25 cellular contexts compared by ENCODE assay signal in genomic region chr5:140232731-140233130, GRCh38. TPM values are rescaled to one million over a fixed set of nuclear protein-coding genes. Genes with fewer than 3 reads are reported as not detected.
DNase-seq lines count a peak whose midpoint lies in the region; ATAC-seq, FAIRE-seq and TF ChIP-seq lines count a peak whose summit lies in the region.
"Had no signal": no experiment of that assay in that cellular context is flagged by ENCODE, and none has a peak within 500 bp of the region (broad histone marks: within the 10 kb centered on the region; RNA-seq: fewer than 3 reads in every experiment).

No MANE protein-coding gene starts in this region.

- H3K4me1 ChIP-seq in gastrocnemius medialis: peaks cover 41 to 62% of the 10 kb centered on the region in 2 donors
- H3K4me1 ChIP-seq: A549, BE2C had no signal

- no peak for FAIRE-seq in GM19239 (lab: Jason Lieb, UNC)
- FAIRE-seq: A549, GM12891, GM18507 had no signal

- H3K9me3 ChIP-seq in gastrocnemius medialis: no peaks in the 10 kb centered on the region
- H3K9me3 ChIP-seq: A549; BE2C; BLaER1 treated with 17β-estradiol and CSF1 and Interleukin-3, amounts not matched to agents 10 nM and 100 nM had no signal

- DNase-seq in COLO829 (ENCODE audit: low spot score): peak; percentile 20
- DNase-seq in RPMI7951 (ENCODE audit: low read depth): peak; percentile 23
- DNase-seq in foreskin melanocyte: peak; percentile 96
- no peak for DNase-seq in gastrocnemius medialis
- no peak for DNase-seq in activated CD4-positive, alpha-beta T cell treated with anti-CD3 and anti-CD28 coated beads, Interleukin-2, amount 50 U/mL, for 1 hour
- DNase-seq in GM19239 (ENCODE audit: insufficient read length, low spot score): no peak
- DNase-seq: 8988T; ACHN; AML-193; BE2C; Calu3; CD4-positive, alpha-beta T cell; CD8-positive, alpha-beta memory T cell; COR-L47; DMS53; DMS79 treated with DMSO at 0.1 percent for 48 hours; GF-D8; H9 had no signal

- in situ Hi-C loops in gastrocnemius medialis (cut with MboI; ENCODE audit: low sequenced_read_pairs in 4 of 4): loop anchor here in 1 of 4 donors (25.0 kb wide), 1 partner anchor 330 kb away; the partner anchor contains the start of genes APBB3, SLC35A4 and SRA1

- H3K27ac ChIP-seq in gastrocnemius medialis: peak overlapping the region in 3 of 4 donors; percentile 37 to 65 (median 38)
- H3K27ac ChIP-seq: A549; BLaER1 treated with 17β-estradiol and CSF1 and Interleukin-3, amounts not matched to agents 10 nM and 100 nM had no signal

- no peak for TF ChIP-seq CTCF in gastrocnemius medialis (IDR thresholded peaks at IDR 0.05 in 4 of 5, conservative IDR thresholded peaks at IDR 0.05 in 1 of 5)

- no peak overlapping the region for H3K4me3 ChIP-seq in gastrocnemius medialis
- H3K4me3 ChIP-seq: A549; BLaER1 treated with 17β-estradiol and CSF1 and Interleukin-3, amounts not matched to agents 10 nM and 100 nM; GM23338 had no signal

- ATAC-seq in gastrocnemius medialis (no peak), GM21390 (IDR thresholded peaks at IDR 0.05; ENCODE audit: unreplicated experiment) (no peak)
- ATAC-seq: A549, GM23338, HCT116 had no signal

- no peaks in the 10 kb centered on the region for H3K36me3 ChIP-seq in gastrocnemius medialis
- H3K36me3 ChIP-seq: BE2C had no signal

- intact Hi-C loops in gastrocnemius medialis (cut with DNase I; ENCODE audit: low total_unique reads): no loop called here

- TF ChIP-seq POLR2A in gastrocnemius medialis (IDR thresholded peaks at IDR 0.05): no peak

- no peaks in the 10 kb centered on the region for H3K27me3 ChIP-seq in gastrocnemius medialis
- H3K27me3 ChIP-seq: BE2C; BLaER1 treated with 17β-estradiol and CSF1 and Interleukin-3, amounts not matched to agents 10 nM and 100 nM had no signal

RNA-seq across cellular contexts. Expression of gene CYSTM1, which starts 57.7 kb away (rescaled TPM):
- total RNA-seq in RPMI7951 (2014; rRNA removed; shearing (Covaris generic)): 22.4 and 29.1 TPM in 2 replicates
- total RNA-seq in gastrocnemius medialis: 100 to 1,000 TPM; 304 to 593 (median 336) TPM

Comparison
In these comparisons a context has a peak if more than half of its experiments do, and no peak if none do; other contexts are left out.
1. DNase-seq: peak in COLO829 (single experiment), RPMI7951 (single experiment) and foreskin melanocyte (single experiment); none in gastrocnemius medialis (0 of 2), activated CD4-positive, alpha-beta T cell treated with anti-CD3 and anti-CD28 coated beads, Interleukin-2, amount 50 U/mL, for 1 hour (single experiment) and GM19239 (single experiment).
2. RNA of gene CYSTM1, which starts 57.7 kb away (total RNA-seq): 304 to 593 TPM in gastrocnemius medialis; 22.4 to 29.1 TPM in RPMI7951; every median in the first group is over 10 times any median in the second.